16 cellular contexts compared by ENCODE assay signal in genomic region chr5:134492568-134492967, GRCh38. TPM values are rescaled to one million over a fixed set of nuclear protein-coding genes. Genes with fewer than 3 reads are reported as not detected.
DNase-seq lines count a peak whose midpoint lies in the region; ATAC-seq, FAIRE-seq and TF ChIP-seq lines count a peak whose summit lies in the region.
"Had no signal": no experiment of that assay in that cellular context is flagged by ENCODE, and none has a peak within 500 bp of the region (broad histone marks: within the 10 kb centered on the region; RNA-seq: fewer than 3 reads in every experiment).

No MANE protein-coding gene starts in this region.

- no peak overlapping the region for H3K27ac Mint-ChIP-seq in activated CD8-positive, alpha-beta T cell treated with anti-CD3 and anti-CD28 coated beads, Interleukin-2, amount 10 ng/mL, durations not matched to agents 7 days and 5 days
- H3K27ac Mint-ChIP-seq: CD8-positive, alpha-beta memory T cell; GM23338; IgD-negative memory B cell had no signal

- H3K9me3 ChIP-seq in BE2C: no peaks in the 10 kb centered on the region
- no peaks in the 10 kb centered on the region for H3K9me3 ChIP-seq in SK-N-MC (ENCODE audit: low read depth, low read length)
- H3K9me3 ChIP-seq in kidney (ENCODE audit: control insufficient read depth in 1 of 2, low read length in 2 of 2): no peaks in the 10 kb centered on the region
- H3K9me3 ChIP-seq: BLaER1, Caco-2 had no signal

- FAIRE-seq in bronchial epithelial cell (lab: Jason Lieb, UNC) (no peak), kidney (lab: Jason Lieb, UNC) (no peak)
- FAIRE-seq: A204.1, GM18507 had no signal

- POLR2A ChIA-PET in activated CD8-positive, alpha-beta T cell treated with anti-CD3 and anti-CD28 coated beads, Interleukin-2, amount 10 ng/mL, durations not matched to agents 7 days and 5 days (lab: Charles Lee): interaction anchor here (0.6 kb wide), 1 partner anchor 328 kb away, joined by 3 read pairs; no protein-coding TSS in a partner anchor

- H3K4me3 ChIP-seq in BE2C (ENCODE audit: low read depth, low read length) (no peak overlapping the region), SK-N-MC (peak overlapping the region; percentile 38), bronchial epithelial cell (ENCODE audit: low read depth, low read length) (no peak overlapping the region), kidney (ENCODE audit: low read length in 2 of 2) (no peak overlapping the region)
- H3K4me3 ChIP-seq: BLaER1, GM23338 had no signal

- no peak overlapping the region for H3K4me3 Mint-ChIP-seq in activated CD8-positive, alpha-beta T cell treated with anti-CD3 and anti-CD28 coated beads, Interleukin-2, amount 10 ng/mL, durations not matched to agents 7 days and 5 days
- H3K4me3 Mint-ChIP-seq: CD8-positive, alpha-beta memory T cell; GM23338; IgD-negative memory B cell had no signal

- intact Hi-C loops in kidney (cut with DNase I): no loop called here

- no peaks in the 10 kb centered on the region for H3K9me3 Mint-ChIP-seq in activated CD8-positive, alpha-beta T cell treated with anti-CD3 and anti-CD28 coated beads, Interleukin-2, amount 10 ng/mL, durations not matched to agents 7 days and 5 days (ENCODE audit: insufficient read depth)
- H3K9me3 Mint-ChIP-seq: CD8-positive, alpha-beta memory T cell; GM23338; IgD-negative memory B cell had no signal

- CTCF ChIA-PET in activated CD8-positive, alpha-beta T cell treated with anti-CD3 and anti-CD28 coated beads, Interleukin-2, amount 10 ng/mL, durations not matched to agents 7 days and 5 days (lab: Charles Lee): interaction anchor here (1.5 kb wide), 1 partner anchor 9 kb away, joined by 3 read pairs; no protein-coding TSS in a partner anchor

- no peak for ATAC-seq in activated CD8-positive, alpha-beta T cell treated with anti-CD3 and anti-CD28 coated beads, Interleukin-2, amount 10 ng/mL, durations not matched to agents 7 days and 5 days
- ATAC-seq: GM23338 had no signal

- H3K4me1 Mint-ChIP-seq in activated CD8-positive, alpha-beta T cell treated with anti-CD3 and anti-CD28 coated beads, Interleukin-2, amount 10 ng/mL, durations not matched to agents 7 days and 5 days (ENCODE audit: low read depth): no peaks in the 10 kb centered on the region
- H3K4me1 Mint-ChIP-seq: CD8-positive, alpha-beta memory T cell; GM23338; IgD-negative memory B cell had no signal

- no peaks in the 10 kb centered on the region for H3K27me3 Mint-ChIP-seq in activated CD8-positive, alpha-beta T cell treated with anti-CD3 and anti-CD28 coated beads, Interleukin-2, amount 10 ng/mL, durations not matched to agents 7 days and 5 days (ENCODE audit: low read depth)
- H3K27me3 Mint-ChIP-seq: CD8-positive, alpha-beta memory T cell; IgD-negative memory B cell had no signal

- H3K27ac ChIP-seq in SK-N-MC (peak overlapping the region; percentile 49; the same call in 1 of the 2 replicates), kidney (ENCODE audit: low read depth in 2 of 2, low read length in 2 of 2) (no peak overlapping the region)
- H3K27ac ChIP-seq: BLaER1 had no signal

- no peak for TF ChIP-seq CTCF in BE2C (IDR thresholded peaks at IDR 0.05; ENCODE audit: low read depth, low read length)
- no peak for TF ChIP-seq CTCF in bronchial epithelial cell (IDR thresholded peaks at IDR 0.05; ENCODE audit: insufficient read depth, low read length, severe bottlenecking)
- no peak for TF ChIP-seq CTCF in kidney (IDR thresholded peaks at IDR 0.05; ENCODE audit: borderline replicate concordance, extremely low read depth, insufficient read depth)

- H3K27me3 ChIP-seq in BE2C (no peaks in the 10 kb centered on the region), bronchial epithelial cell (ENCODE audit: control insufficient read depth, insufficient read depth, low read length) (no peaks in the 10 kb centered on the region)
- H3K27me3 ChIP-seq: BLaER1 had no signal

- no peaks in the 10 kb centered on the region for H3K36me3 Mint-ChIP-seq in activated CD8-positive, alpha-beta T cell treated with anti-CD3 and anti-CD28 coated beads, Interleukin-2, amount 10 ng/mL, durations not matched to agents 7 days and 5 days (ENCODE audit: low read depth)
- H3K36me3 Mint-ChIP-seq: CD8-positive, alpha-beta memory T cell; IgD-negative memory B cell had no signal

- DNase-seq in BE2C: peak; percentile 41
- peak; percentile 20 for DNase-seq in SK-N-MC (ENCODE audit: low read depth, low spot score)
- DNase-seq in bronchial epithelial cell (ENCODE audit: low read depth): peak; percentile 24
- DNase-seq in kidney: peak; percentile 7
- no peak for DNase-seq in stimulated activated CD4-positive, alpha-beta T cell treated with anti-CD3 and anti-CD28 coated beads, Interleukin-1b, Interleukin-23, amount 100 ng/mL, for 48 hours
- DNase-seq in DMS53 (lab: John Stamatoyannopoulos, UW): no peak
- DNase-seq in activated CD8-positive, alpha-beta T cell treated with anti-CD3 and anti-CD28 coated beads, Interleukin-2, amount 10 ng/mL, durations not matched to agents 7 days and 5 days: no peak
- no peak for DNase-seq in NCI-H1436 treated with DMSO at 0.1 percent for 48 hours (lab: John Stamatoyannopoulos, UW)
- DNase-seq: Caco-2; CD8-positive, alpha-beta memory T cell; H7 had no signal

- H3K9ac ChIP-seq in SK-N-MC (ENCODE audit: insufficient read length) (peak overlapping the region; percentile 24), kidney (ENCODE audit: low read length in 2 of 2) (no peak overlapping the region)
- H3K9ac ChIP-seq: BLaER1 had no signal

- H3K4me1 ChIP-seq in BE2C (peaks cover 11% of the 10 kb centered on the region), kidney (ENCODE audit: control insufficient read depth in 1 of 2, insufficient read depth in 1 of 2, low read depth in 1 of 2, low read length in 2 of 2) (no peaks in the 10 kb centered on the region)
- H3K4me1 ChIP-seq: Caco-2 had no signal

- H3K36me3 ChIP-seq in BE2C: no peaks in the 10 kb centered on the region
- no peaks in the 10 kb centered on the region for H3K36me3 ChIP-seq in SK-N-MC (ENCODE audit: insufficient read depth, low read length)
- no peaks in the 10 kb centered on the region for H3K36me3 ChIP-seq in bronchial epithelial cell (ENCODE audit: control insufficient read depth, insufficient read depth, low read length)
- H3K36me3 ChIP-seq in kidney (ENCODE audit: control insufficient read depth in 1 of 2, insufficient read depth in 2 of 2, low read length in 2 of 2): no peaks in the 10 kb centered on the region
- H3K36me3 ChIP-seq: BLaER1 had no signal

RNA-seq across cellular contexts. Expression of gene JADE2, which starts 32.9 kb away (rescaled TPM):
- polyA plus RNA-seq in BE2C (2012; ENCODE audit: insufficient read depth, insufficient read length, low read depth): 14.7 TPM
- total RNA-seq in bronchial epithelial cell: 12.8 and 17.1 TPM in 2 replicates
- 99.6 TPM for total RNA-seq in kidney
- 9.2 TPM for polyA plus RNA-seq in kidney (ENCODE audit: insufficient read depth, low read depth, low replicate concordance)
- 10 to 100 TPM; 79.9 to 86.0 TPM for total RNA-seq in activated CD8-positive, alpha-beta T cell treated with anti-CD3 and anti-CD28 coated beads, Interleukin-2, amount 10 ng/mL, durations not matched to agents 7 days and 5 days

Comparison
In these comparisons a context has a peak if more than half of its experiments do, and no peak if none do; other contexts are left out.
1. DNase-seq: peak in BE2C (single experiment), SK-N-MC (single experiment), bronchial epithelial cell (single experiment) and kidney (single experiment); none in stimulated activated CD4-positive, alpha-beta T cell treated with anti-CD3 and anti-CD28 coated beads, Interleukin-1b, Interleukin-23, amount 100 ng/mL, for 48 hours (single experiment), DMS53 (single experiment), activated CD8-positive, alpha-beta T cell treated with anti-CD3 and anti-CD28 coated beads, Interleukin-2, amount 10 ng/mL, durations not matched to agents 7 days and 5 days (single experiment) and NCI-H1436 treated with DMSO at 0.1 percent for 48 hours (single experiment).